ENCODE assay signal across 30 cellular contexts in genomic region chr4:113088050-113088449, GRCh38.
"Had no signal": no experiment of that assay in that cellular context is flagged by ENCODE, and none has a peak within 500 bp of the region (broad histone marks: within the 10 kb centered on the region; RNA-seq: fewer than 3 reads in every experiment).

No MANE protein-coding gene starts in this region.

- H3K9me3 Mint-ChIP-seq: activated CD4-positive, alpha-beta memory T cell treated with anti-CD3 and anti-CD28 coated beads for 36 hours; activated CD4-positive, alpha-beta T cell treated with anti-CD3 and anti-CD28 coated beads, Interleukin-2, amount 10 ng/mL, durations not matched to agents 24 days and 14 days; activated naive CD4-positive, alpha-beta T cell treated with anti-CD3 and anti-CD28 coated beads for 36 hours; activated naive CD4-positive, alpha-beta T cell treated with anti-CD3 and anti-CD28 coated beads, Interleukin-2, amount 50 U/mL, for 24 hours; activated naive CD8-positive, alpha-beta T cell treated with anti-CD3 and anti-CD28 coated beads for 36 hours; activated naive CD8-positive, alpha-beta T cell treated with anti-CD3 and anti-CD28 coated beads, Interleukin-2, amount 50 U/mL, for 24 hours; activated T-helper 1 cell treated with anti-CD3 and anti-CD28 coated beads, Interleukin-12 subunit alpha, Interleukin-12 subunit beta, Interleukin-2, Interleukin-4 antibody, amounts not matched to agents 30 ng/mL and 10 ng/mL and 1 ng/mL, durations not matched to agents 14 hours and 24 hours and 36 hours; activated T-helper 2 cell treated with anti-CD3 and anti-CD28 coated beads, Interferon-gamma antibody, Interleukin-2, Interleukin-4, amounts not matched to agents 10 μg/mL and 5 μg/mL and 100 μg/mL, durations not matched to agents 14 hours and 24 hours and 36 hours; central memory CD8-positive, alpha-beta T cell; dendritic cell treated with granulocyte-macrophage colony-stimulating factor and Interleukin-4, amounts not matched to agents 40 ng/mL and 50 ng/mL, for 4 days; endodermal cell had no signal

- H3K9me3 ChIP-seq: adrenal gland, ascending aorta had no signal

- H3K27me3 ChIP-seq: adrenal gland, ascending aorta, brain microvascular endothelial cell, dorsolateral prefrontal cortex had no signal

- DNase-seq: activated CD4-positive, alpha-beta memory T cell treated with anti-CD3 and anti-CD28 coated beads for 36 hours; activated CD4-positive, alpha-beta T cell treated with anti-CD3 and anti-CD28 coated beads for 36 hours; activated CD4-positive, alpha-beta T cell treated with anti-CD3 and anti-CD28 coated beads, Interleukin-2, amount 10 ng/mL, durations not matched to agents 24 days and 14 days; activated CD4-positive, CD25-positive, alpha-beta regulatory T cell; activated CD4-positive, CD25-positive, alpha-beta regulatory T cell treated with anti-CD3 and anti-CD28 coated beads, Interleukin-2, amount 50 U/mL, for 72 hours; activated CD8-positive, alpha-beta memory T cell treated with anti-CD3 and anti-CD28 coated beads, Interleukin-2, amount 10 ng/mL, durations not matched to agents 7 days and 5 days; activated CD8-positive, alpha-beta memory T cell treated with anti-CD3 and anti-CD28 coated beads, Interleukin-2, amount 50 U/mL, for 4 hours; activated CD8-positive, alpha-beta T cell treated with anti-CD3 and anti-CD28 coated beads, Interleukin-2, amount 10 ng/mL, durations not matched to agents 7 days and 5 days; activated effector memory CD4-positive, alpha-beta T cell treated with anti-CD3 and anti-CD28 coated beads, Interleukin-2, amount 50 U/mL, for 16 hours; activated naive CD4-positive, alpha-beta T cell treated with anti-CD3 and anti-CD28 coated beads for 36 hours; activated naive CD8-positive, alpha-beta T cell treated with anti-CD3 and anti-CD28 coated beads for 36 hours; activated naive CD8-positive, alpha-beta T cell treated with anti-CD3 and anti-CD28 coated beads, Interleukin-2, amount 50 U/mL, for 24 hours; activated T-cell treated with anti-CD3 and anti-CD28 coated beads, Interleukin-2, amount 50 U/mL, for 1 hour; activated T-cell treated with anti-CD3 and anti-CD28 coated beads, Interleukin-2, amount 50 U/mL, for 48 hours; adrenal gland; brain microvascular endothelial cell; dorsolateral prefrontal cortex; effector memory CD4-positive, alpha-beta T cell; endodermal cell; foreskin fibroblast; head of caudate nucleus; hippocampal formation had no signal

- H3K36me3 ChIP-seq: adrenal gland, ascending aorta, brain microvascular endothelial cell had no signal

- H3K27ac ChIP-seq: adrenal gland, ascending aorta, brain microvascular endothelial cell, coronary artery had no signal

- H3K4me1 Mint-ChIP-seq: activated CD4-positive, alpha-beta T cell treated with anti-CD3 and anti-CD28 coated beads for 36 hours; activated CD4-positive, alpha-beta T cell treated with anti-CD3 and anti-CD28 coated beads, Interleukin-2, amount 10 ng/mL, durations not matched to agents 24 days and 14 days; activated CD8-positive, alpha-beta memory T cell treated with anti-CD3 and anti-CD28 coated beads, Interleukin-2, amount 10 ng/mL, durations not matched to agents 7 days and 5 days; activated naive CD4-positive, alpha-beta T cell treated with anti-CD3 and anti-CD28 coated beads, Interleukin-2, amount 50 U/mL, for 24 hours; activated naive CD8-positive, alpha-beta T cell treated with anti-CD3 and anti-CD28 coated beads for 36 hours; activated naive CD8-positive, alpha-beta T cell treated with anti-CD3 and anti-CD28 coated beads, Interleukin-2, amount 50 U/mL, for 24 hours; central memory CD8-positive, alpha-beta T cell had no signal

- H3K36me3 Mint-ChIP-seq: activated CD4-positive, alpha-beta memory T cell treated with anti-CD3 and anti-CD28 coated beads for 36 hours; activated CD8-positive, alpha-beta memory T cell treated with anti-CD3 and anti-CD28 coated beads, Interleukin-2, amount 10 ng/mL, durations not matched to agents 7 days and 5 days; activated naive CD4-positive, alpha-beta T cell treated with anti-CD3 and anti-CD28 coated beads, Interleukin-2, amount 50 U/mL, for 24 hours; activated naive CD8-positive, alpha-beta T cell treated with anti-CD3 and anti-CD28 coated beads for 36 hours had no signal

- H3K27me3 Mint-ChIP-seq: activated CD4-positive, alpha-beta T cell treated with anti-CD3 and anti-CD28 coated beads, Interleukin-2, amount 10 ng/mL, durations not matched to agents 24 days and 14 days; activated naive CD4-positive, alpha-beta T cell treated with anti-CD3 and anti-CD28 coated beads, Interleukin-2, amount 50 U/mL, for 24 hours; central memory CD8-positive, alpha-beta T cell; dendritic cell treated with granulocyte-macrophage colony-stimulating factor and Interleukin-4, amounts not matched to agents 40 ng/mL and 50 ng/mL, for 4 days had no signal

- H3K4me3 ChIP-seq: adrenal gland, ascending aorta, coronary artery, dorsolateral prefrontal cortex had no signal

- H3K4me3 Mint-ChIP-seq: activated CD4-positive, alpha-beta memory T cell treated with anti-CD3 and anti-CD28 coated beads for 36 hours; activated CD4-positive, alpha-beta T cell treated with anti-CD3 and anti-CD28 coated beads for 36 hours; activated CD4-positive, alpha-beta T cell treated with anti-CD3 and anti-CD28 coated beads, Interleukin-2, amount 10 ng/mL, durations not matched to agents 24 days and 14 days; activated CD8-positive, alpha-beta memory T cell treated with anti-CD3 and anti-CD28 coated beads, Interleukin-2, amount 10 ng/mL, durations not matched to agents 7 days and 5 days; activated CD8-positive, alpha-beta T cell treated with anti-CD3 and anti-CD28 coated beads, Interleukin-2, amount 10 ng/mL, durations not matched to agents 7 days and 5 days; activated naive CD4-positive, alpha-beta T cell treated with anti-CD3 and anti-CD28 coated beads for 36 hours; activated naive CD4-positive, alpha-beta T cell treated with anti-CD3 and anti-CD28 coated beads, Interleukin-2, amount 50 U/mL, for 24 hours; activated naive CD8-positive, alpha-beta T cell treated with anti-CD3 and anti-CD28 coated beads for 36 hours; activated naive CD8-positive, alpha-beta T cell treated with anti-CD3 and anti-CD28 coated beads, Interleukin-2, amount 50 U/mL, for 24 hours; activated T-helper 1 cell treated with anti-CD3 and anti-CD28 coated beads, Interleukin-12 subunit alpha, Interleukin-12 subunit beta, Interleukin-2, Interleukin-4 antibody, amounts not matched to agents 30 ng/mL and 10 ng/mL and 1 ng/mL, durations not matched to agents 14 hours and 24 hours and 36 hours; central memory CD8-positive, alpha-beta T cell; dendritic cell treated with granulocyte-macrophage colony-stimulating factor and Interleukin-4, amounts not matched to agents 40 ng/mL and 50 ng/mL, for 4 days; endodermal cell had no signal

- H3K27ac Mint-ChIP-seq: activated CD4-positive, alpha-beta memory T cell treated with anti-CD3 and anti-CD28 coated beads for 36 hours; activated CD4-positive, alpha-beta T cell treated with anti-CD3 and anti-CD28 coated beads for 36 hours; activated CD4-positive, alpha-beta T cell treated with anti-CD3 and anti-CD28 coated beads, Interleukin-2, amount 10 ng/mL, durations not matched to agents 24 days and 14 days; activated CD8-positive, alpha-beta memory T cell treated with anti-CD3 and anti-CD28 coated beads, Interleukin-2, amount 10 ng/mL, durations not matched to agents 7 days and 5 days; activated CD8-positive, alpha-beta T cell treated with anti-CD3 and anti-CD28 coated beads, Interleukin-2, amount 10 ng/mL, durations not matched to agents 7 days and 5 days; activated naive CD4-positive, alpha-beta T cell treated with anti-CD3 and anti-CD28 coated beads for 36 hours; activated naive CD4-positive, alpha-beta T cell treated with anti-CD3 and anti-CD28 coated beads, Interleukin-2, amount 50 U/mL, for 24 hours; activated naive CD8-positive, alpha-beta T cell treated with anti-CD3 and anti-CD28 coated beads for 36 hours; activated naive CD8-positive, alpha-beta T cell treated with anti-CD3 and anti-CD28 coated beads, Interleukin-2, amount 50 U/mL, for 24 hours; activated T-helper 1 cell treated with anti-CD3 and anti-CD28 coated beads, Interleukin-12 subunit alpha, Interleukin-12 subunit beta, Interleukin-2, Interleukin-4 antibody, amounts not matched to agents 30 ng/mL and 10 ng/mL and 1 ng/mL, durations not matched to agents 14 hours and 24 hours and 36 hours; activated T-helper 2 cell treated with anti-CD3 and anti-CD28 coated beads, Interferon-gamma antibody, Interleukin-2, Interleukin-4, amounts not matched to agents 10 μg/mL and 5 μg/mL and 100 μg/mL, durations not matched to agents 14 hours and 24 hours and 36 hours; dendritic cell treated with granulocyte-macrophage colony-stimulating factor and Interleukin-4, amounts not matched to agents 40 ng/mL and 50 ng/mL, for 4 days had no signal

- H3K4me1 ChIP-seq: adrenal gland, ascending aorta had no signal

- ATAC-seq: activated CD4-positive, alpha-beta T cell treated with anti-CD3 and anti-CD28 coated beads for 36 hours; activated CD8-positive, alpha-beta memory T cell treated with anti-CD3 and anti-CD28 coated beads, Interleukin-2, amount 10 ng/mL, durations not matched to agents 7 days and 5 days; activated CD8-positive, alpha-beta T cell treated with anti-CD3 and anti-CD28 coated beads, Interleukin-2, amount 10 ng/mL, durations not matched to agents 7 days and 5 days; activated naive CD8-positive, alpha-beta T cell treated with anti-CD3 and anti-CD28 coated beads, Interleukin-2, amount 50 U/mL, for 24 hours; esophagus mucosa had no signal
